In genomic region chr16:3023669-3024478, GRCh38 we compare ENCODE assay signal across 8 cellular contexts. TPM values are rescaled to one million over a fixed set of nuclear protein-coding genes. Genes with fewer than 3 reads are reported as not detected.
DNase-seq lines count a peak whose midpoint lies in the region; ATAC-seq and TF ChIP-seq lines count a peak whose summit lies in the region.

TSS of gene HCFC1R1 (minus strand) at chr16:3023942. CDS start at chr16:3023941, 1 bp downstream.
TSS of gene THOC6 (plus strand) at chr16:3024035. CDS start at chr16:3024327, 292 bp downstream.

- H2BK20ac ChIP-seq in IMR-90 (ENCODE audit: low read depth, low read length) = peak within 1 kb of the TSS; percentile 53

- H4K20me1 ChIP-seq in IMR-90 (ENCODE audit: insufficient read depth, low read length) (peaks cover 36% of the 10 kb centered on the region), OCI-LY7 (ENCODE audit: insufficient read depth, low read length) (no peaks in the 10 kb centered on the region; the same call in 1 of the 2 replicates)

- POLR2A ChIA-PET in IMR-90 (lab: Charles Lee; ENCODE audit: unreplicated experiment) (interaction anchor here (0.5 to 1.4 kb wide), 2 partner anchors 11 kb away, joined by 3 to 4 read pairs; partner anchors contain the start of gene CLDN9), OCI-LY7 (lab: Charles Lee) (interaction anchor here (0.6 to 1.2 kb wide), 2 partner anchors 12 to 111 kb away, joined by 3 to 4 read pairs; partner anchors contain the start of gene ZNF213)

- no peak for TF ChIP-seq RAD21 in IMR-90 (IDR thresholded peaks at IDR 0.05; ENCODE audit: low read length)

- H2AK9ac ChIP-seq in IMR-90 (replicated peaks; ENCODE audit: low read depth, low read length, poor library complexity) = peak within 1 kb of the TSS; percentile 96

- H3K9me2 ChIP-seq in OCI-LY7 (ENCODE audit: insufficient read depth, low read length) = no peaks in the 10 kb centered on the region

- H3K27me3 ChIP-seq in IMR-90 (ENCODE audit: control insufficient read depth, insufficient read depth, low read length) = no peaks in the 10 kb centered on the region; the same call in 1 of the 2 replicates

- in situ Hi-C loops in IMR-90 (cut with MboI; ENCODE audit: low sequenced_read_pairs) = no loop called here

- no peaks in the 10 kb centered on the region for H3K79me2 ChIP-seq in OCI-LY7 (ENCODE audit: insufficient read depth, low read depth, low read length)

- H3K23ac ChIP-seq in IMR-90 (ENCODE audit: low read depth, low read length) = peak within 1 kb of the TSS; percentile 99

- peaks cover 0 to 27% of the 10 kb centered on the region in 2 experiments; a peak in 2 of 4 replicates for H3K79me1 ChIP-seq in IMR-90 (ENCODE audit: low read depth in 1 of 2, low read length in 2 of 2)

- BruUV-seq in IMR-90 (replicated peaks; lab: Mats Ljungman, UMichigan) (no TSS peak), OCI-LY7 (replicated peaks; lab: Mats Ljungman, UMichigan) (TSS peak; percentile 93)

- no peaks in the 10 kb centered on the region for H3K9me1 ChIP-seq in IMR-90 (ENCODE audit: insufficient read depth, low read length)

- peaks cover 6% of the 10 kb centered on the region for H3K36me3 Mint-ChIP-seq in endothelial cell (ENCODE audit: low read depth, unreplicated experiment)

- H3K9me3 Mint-ChIP-seq in endothelial cell (ENCODE audit: unreplicated experiment) = no peaks in the 10 kb centered on the region

- intact Hi-C loops in IMR-90 (cut with micrococcal nuclease) (no loop called here), OCI-LY7 (cut with micrococcal nuclease; ENCODE audit: unreplicated experiment) (no loop called here)

- H3K4me3 ChIP-seq in IMR-90 (ENCODE audit: insufficient read depth, low read depth, low read length) (peak within 1 kb of the TSS; percentile 57), OCI-LY7 (ENCODE audit: low read depth, low read length, poor library complexity, severe bottlenecking) (peak within 1 kb of the TSS; percentile 72)

- H3K56ac ChIP-seq in IMR-90 (ENCODE audit: extremely low read depth, insufficient read depth, low read length) = peak within 1 kb of the TSS; percentile 100

- H2BK120ac ChIP-seq in IMR-90 (ENCODE audit: low read depth, low read length) = peak within 1 kb of the TSS; percentile 93

- peak within 1 kb of the TSS; percentile 97 for H3K14ac ChIP-seq in IMR-90 (replicated peaks; ENCODE audit: low read depth, low read length)

- peak; percentile 95 for DNase-seq in DMS 273 treated with DMSO at 0.1 percent for 48 hours (lab: John Stamatoyannopoulos, UW)
- DNase-seq in IMR-90 = peak; percentile 98
- DNase-seq in OCI-LY7 (ENCODE audit: low spot score) = peak; percentile 99
- DNase-seq in activated CD8-positive, alpha-beta memory T cell treated with anti-CD3 and anti-CD28 coated beads, Interleukin-2, amount 50 U/mL, for 48 hours = peak; percentile 96
- peak; percentile 92 for DNase-seq in endothelial cell (ENCODE audit: low spot score)
- DNase-seq in middle frontal gyrus (ENCODE audit: extremely low spot score, low spot score) = peak; percentile 96
- DNase-seq in stimulated activated CD8-positive, alpha-beta memory T cell treated with anti-CD3 and anti-CD28 coated beads, Interleukin-2, amount 100 ng/mL, for 1 hour (ENCODE audit: low read depth in 2 of 2) = peak; percentile 89 to 90

- H3K18ac ChIP-seq in IMR-90 (ENCODE audit: low read depth, low read length) = peak within 1 kb of the TSS; percentile 96

- H3K27me3 Mint-ChIP-seq in endothelial cell (ENCODE audit: unreplicated experiment) = peaks cover 23% of the 10 kb centered on the region

- peak within 1 kb of the TSS; percentile 90 for H4K5ac ChIP-seq in IMR-90 (ENCODE audit: low read depth, low read length)

- peak within 1 kb of the TSS; percentile 91 for H3K4me3 Mint-ChIP-seq in endothelial cell (ENCODE audit: unreplicated experiment)

- H3K4me2 ChIP-seq in IMR-90 (ENCODE audit: low read depth, low read length) (peak within 1 kb of the TSS; percentile 95), OCI-LY7 (ENCODE audit: low read length) (peak within 1 kb of the TSS; percentile 92)

- H3K9ac ChIP-seq in IMR-90 (ENCODE audit: low read depth, low read length) = peak within 1 kb of the TSS; percentile 99

- H3K27ac ChIP-seq in IMR-90 (ENCODE audit: insufficient read depth, low read length) (peak within 1 kb of the TSS; percentile 100), OCI-LY7 (ENCODE audit: low read depth, low read length, poor library complexity, severe bottlenecking) (peak within 1 kb of the TSS; percentile 67)

- peak within 1 kb of the TSS; percentile 87; the same call in 2 of the 3 replicates for H2BK15ac ChIP-seq in IMR-90 (ENCODE audit: low read depth, low read length)

- H3K4me1 ChIP-seq in IMR-90 (ENCODE audit: control insufficient read depth, insufficient read depth, low read length) = peaks cover 11% of the 10 kb centered on the region
- H3K4me1 ChIP-seq in OCI-LY7 (ENCODE audit: insufficient read depth, low read length, poor library complexity, severe bottlenecking) = peaks cover 43% of the 10 kb centered on the region

- ATAC-seq in GM21528 (IDR thresholded peaks at IDR 0.05; ENCODE audit: low FRiP score, unreplicated experiment) (peak; percentile 74), IMR-90 (ENCODE audit: low read depth) (peak; percentile 42)

- peaks cover 24% of the 10 kb centered on the region for H3K4me1 Mint-ChIP-seq in endothelial cell (ENCODE audit: unreplicated experiment)

- dilution Hi-C loops in IMR-90 (cut with HindIII; ENCODE audit: low sequenced_read_pairs, unreplicated experiment) = no loop called here

- no peak for TF ChIP-seq CTCF in IMR-90 (conservative IDR thresholded peaks at IDR 0.05; ENCODE audit: low read depth, low read length)
- no peak for TF ChIP-seq CTCF in OCI-LY7 (conservative IDR thresholded peaks at IDR 0.05; ENCODE audit: low read length)
- TF ChIP-seq CTCF in endothelial cell (IDR thresholded peaks at IDR 0.05; ENCODE audit: unreplicated experiment) = no peak

- H3K4ac ChIP-seq in IMR-90 (ENCODE audit: low read depth, low read length) = peak within 1 kb of the TSS; percentile 99

- peak; percentile 94 for TF ChIP-seq POLR2A in IMR-90 (IDR thresholded peaks at IDR 0.05; ENCODE audit: low read depth, low read length)

- peak within 1 kb of the TSS; percentile 99 for H4K91ac ChIP-seq in IMR-90 (ENCODE audit: insufficient read depth, low read depth, low read length)

- H2BK5ac ChIP-seq in IMR-90 (ENCODE audit: low read depth, low read length, poor library complexity, severe bottlenecking) = peak within 1 kb of the TSS; percentile 99

- CTCF ChIA-PET in IMR-90 (lab: Yijun Ruan, JAX) (interaction anchor here (0.9 to 1.1 kb wide), 2 partner anchors 8 to 106 kb away, joined by 3 to 6 read pairs; no protein-coding TSS in a partner anchor), OCI-LY7 (lab: Charles Lee; ENCODE audit: unreplicated experiment) (interaction anchor here (1.0 kb wide), 1 partner anchor 20 kb away, joined by 4 read pairs; no protein-coding TSS in a partner anchor)

- peak within 1 kb of the TSS; percentile 99 for H2AK5ac ChIP-seq in IMR-90 (ENCODE audit: low read depth, low read length)

- 1% methylated on average over 33 of the region's 69 CpGs; no CpG with 5 or more reads in 1 of the 2 experiments for WGBS in IMR-90 (ENCODE audit: extremely low coverage in 2 of 2, insufficient read length in 1 of 2), 2 experiments

- peak within 1 kb of the TSS; percentile 90 for H2AFZ ChIP-seq in IMR-90 (replicated peaks; ENCODE audit: low read length, poor library complexity)
- peak within 1 kb of the TSS; percentile 61 for H2AFZ ChIP-seq in OCI-LY7 (ENCODE audit: low read length)

- peak within 1 kb of the TSS; percentile 98 for H4K8ac ChIP-seq in IMR-90 (ENCODE audit: low read depth in 2 of 2, low read length in 2 of 2)

- peak within 1 kb of the TSS; percentile 88 for H3K27ac Mint-ChIP-seq in endothelial cell (ENCODE audit: unreplicated experiment)

- no peaks in the 10 kb centered on the region for H3K9me3 ChIP-seq in IMR-90 (ENCODE audit: control insufficient read depth, insufficient read depth, low read length)
- no peaks in the 10 kb centered on the region for H3K9me3 ChIP-seq in OCI-LY7 (ENCODE audit: low read length)

- H3K36me3 ChIP-seq in IMR-90 (ENCODE audit: control insufficient read depth, insufficient read depth, low read length) (peaks cover 22% of the 10 kb centered on the region), OCI-LY7 (ENCODE audit: insufficient read depth, low read length) (peaks cover 16% of the 10 kb centered on the region)

TF ChIP-seq in IMR-90, 13 proteins besides CTCF, POLR2A, EP300 and RAD21 (continues in another document):
- 0 out of 2 replicates have a peak, but pooled peaks have one; percentile 13 for TF ChIP-seq CEBPB (IDR thresholded peaks at IDR 0.05; ENCODE audit: low read depth, low read length)
- TF ChIP-seq FOS (IDR thresholded peaks at IDR 0.05; ENCODE audit: low read depth, low read length) = no peak
- no peak for TF ChIP-seq BHLHE40 (IDR thresholded peaks at IDR 0.05; ENCODE audit: low read depth, low read length)
- peak; percentile 87 for TF ChIP-seq USF2 (IDR thresholded peaks at IDR 0.05; ENCODE audit: low read depth, low read length)
- TF ChIP-seq RFX5 (IDR thresholded peaks at IDR 0.05; ENCODE audit: low read depth, low read length) = no peak
- peak; percentile 50; the same call in 1 of the 2 replicates for TF ChIP-seq MAZ (IDR thresholded peaks at IDR 0.05; ENCODE audit: borderline replicate concordance, low read depth, low read length)
- no peak for TF ChIP-seq NFE2L2 (IDR thresholded peaks at IDR 0.05; ENCODE audit: low read depth, low read length)
- no peak for TF ChIP-seq MAFK (IDR thresholded peaks at IDR 0.05; ENCODE audit: low read depth, low read length)

RNA-seq across cellular contexts. Expression of gene HCFC1R1, which starts in this region (rescaled TPM):
- total RNA-seq in IMR-90 (2012; rRNA removed) (7.2 and 9.7 TPM in 2 replicates), OCI-LY7 (2022) (32.2 and 39.4 TPM in 2 replicates), endothelial cell (ENCODE audit: unreplicated experiment) (28.7 TPM)
- polyA plus RNA-seq in IMR-90 (2012; rRNA removed) = 57.9 and 121 TPM in 2 replicates
- polyA plus RNA-seq in IMR-90 (2012; cell fraction: cytosol; rRNA removed) = 41.2 and 72.4 TPM in 2 replicates
- 15.4 and 31.6 TPM in 2 replicates for polyA plus RNA-seq in IMR-90 (2012; cell fraction: nucleus; rRNA removed; ENCODE audit: low replicate concordance)
- 17.1 and 29.1 TPM in 2 replicates for total RNA-seq in OCI-LY7 (2014; rRNA removed; shearing (Covaris generic))

RNA-seq across cellular contexts. Expression of gene THOC6, which starts in this region (rescaled TPM):
- total RNA-seq in IMR-90 (2012; rRNA removed) (16.1 and 16.8 TPM in 2 replicates), OCI-LY7 (2022) (26.3 and 33.6 TPM in 2 replicates), endothelial cell (ENCODE audit: unreplicated experiment) (22.9 TPM)
- polyA plus RNA-seq in IMR-90 (2012; rRNA removed) = 23.1 and 26.0 TPM in 2 replicates
- polyA plus RNA-seq in IMR-90 (2012; cell fraction: cytosol; rRNA removed) = 19.7 and 25.7 TPM in 2 replicates
- 128 and 164 TPM in 2 replicates for polyA plus RNA-seq in IMR-90 (2012; cell fraction: nucleus; rRNA removed; ENCODE audit: low replicate concordance)
- 33.7 and 36.0 TPM in 2 replicates for total RNA-seq in OCI-LY7 (2014; rRNA removed; shearing (Covaris generic))

Comparison
In these comparisons a context has a peak if more than half of its experiments do, and no peak if none do; other contexts are left out.
1. Peak in every context shown above with its lines: DNase-seq, ATAC-seq, H3K4me3 ChIP-seq and H3K27ac ChIP-seq.